Comparison of ENCODE assay signal across 15 cellular contexts in the genomic region with DNA sequence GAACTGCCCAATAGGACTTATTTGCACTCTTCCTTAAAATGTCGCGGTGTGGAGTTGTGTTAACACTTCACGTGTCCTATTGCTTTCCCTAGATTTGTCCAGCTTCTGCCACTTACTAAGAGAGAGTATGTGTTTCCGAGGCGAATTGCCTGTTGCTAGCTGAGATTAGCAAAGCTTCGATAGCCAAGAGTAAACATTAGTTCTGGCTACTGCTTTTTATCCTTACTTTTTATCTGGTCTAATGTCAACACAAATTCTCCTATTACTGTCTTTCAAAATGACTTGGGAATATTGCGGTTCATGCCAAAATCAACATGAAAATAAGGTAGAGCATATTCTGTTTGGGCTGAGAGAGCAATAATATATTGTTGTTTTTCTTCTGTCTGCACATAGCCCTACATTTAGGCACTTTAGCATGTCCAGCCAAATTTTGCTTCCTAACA.
DNase-seq lines count a peak whose midpoint lies in the region; ATAC-seq, FAIRE-seq and TF ChIP-seq lines count a peak whose summit lies in the region.
"Had no signal": no experiment of that assay in that cellular context is flagged by ENCODE, and none has a peak within 500 bp of the region (broad histone marks: within the 10 kb centered on the region; RNA-seq: fewer than 3 reads in every experiment).

No MANE protein-coding gene starts in this region.

- H3K4me1 ChIP-seq in PC-3 (ENCODE audit: insufficient read depth, low read length) (peaks cover 44% of the 10 kb centered on the region), pancreas (no peaks in the 10 kb centered on the region)
- H3K4me1 ChIP-seq: Peyer's patch, transverse colon had no signal

- H3K36me3 ChIP-seq in PC-3 (ENCODE audit: low read depth, low read length) (no peaks in the 10 kb centered on the region), pancreas (no peaks in the 10 kb centered on the region)
- H3K36me3 ChIP-seq: Peyer's patch, transverse colon had no signal

- intact Hi-C loops in PC-3 (cut with micrococcal nuclease): loop anchor here (1.0 to 5.0 kb wide), 9 partner anchors 18 to 386 kb away; no protein-coding TSS in a partner anchor
- intact Hi-C loops in pancreas (cut with DNase I): no loop called here
- intact Hi-C loops in activated CD4-positive, alpha-beta memory T cell treated with anti-CD3 and anti-CD28 coated beads for 36 hours (cut with micrococcal nuclease): no loop called here

- H3K27ac Mint-ChIP-seq in HFFc6: peak overlapping the region; percentile 82
- no peak overlapping the region for H3K27ac Mint-ChIP-seq in activated CD4-positive, alpha-beta memory T cell treated with anti-CD3 and anti-CD28 coated beads for 36 hours
- H3K27ac Mint-ChIP-seq: activated naive CD4-positive, alpha-beta T cell treated with anti-CD3 and anti-CD28 coated beads, Interleukin-2, amount 50 U/mL, for 72 hours; CD4-positive, alpha-beta memory T cell had no signal

- peaks cover 6% of the 10 kb centered on the region; the same call in 1 of the 2 replicates for H3K79me2 ChIP-seq in PC-3 (ENCODE audit: low read length)

- H3K9me3 ChIP-seq in PC-3 (ENCODE audit: low read length): no peaks in the 10 kb centered on the region
- H3K9me3 ChIP-seq in pancreas: no peaks in the 10 kb centered on the region
- H3K9me3 ChIP-seq: transverse colon had no signal

- TF ChIP-seq CTCF in HFFc6 (IDR thresholded peaks at IDR 0.05) (no peak), PC-3 (conservative IDR thresholded peaks at IDR 0.05; ENCODE audit: low read depth, low read length) (no peak), choroid plexus epithelial cell (conservative IDR thresholded peaks at IDR 0.05; ENCODE audit: low read depth, low read length) (no peak), pancreas (IDR thresholded peaks at IDR 0.05) (no peak)

- H3K9me3 Mint-ChIP-seq in HFFc6: no peaks in the 10 kb centered on the region
- H3K9me3 Mint-ChIP-seq in activated CD4-positive, alpha-beta memory T cell treated with anti-CD3 and anti-CD28 coated beads for 36 hours: no peaks in the 10 kb centered on the region

- peak overlapping the region; percentile 75 for H3K4me2 ChIP-seq in PC-3 (ENCODE audit: low read length)

- TSS peak; percentile 86 for BruUV-seq in PC-3 (replicated peaks; lab: Mats Ljungman, UMichigan)

- H3F3A ChIP-seq in PC-3 (ENCODE audit: low read length, unreplicated experiment): peaks cover 5% of the 10 kb centered on the region

- peaks cover 85% of the 10 kb centered on the region for H3K4me1 Mint-ChIP-seq in HFFc6 (ENCODE audit: low read depth)
- no peaks in the 10 kb centered on the region for H3K4me1 Mint-ChIP-seq in activated CD4-positive, alpha-beta memory T cell treated with anti-CD3 and anti-CD28 coated beads for 36 hours (ENCODE audit: low read depth)
- H3K4me1 Mint-ChIP-seq: CD4-positive, alpha-beta memory T cell had no signal

- H2AFZ ChIP-seq in PC-3 (ENCODE audit: low read length): peak overlapping the region; percentile 35

- no peaks in the 10 kb centered on the region for H3K9me2 ChIP-seq in PC-3 (replicated peaks; ENCODE audit: low read length)

- CTCF ChIA-PET in PC-3 (lab: Charles Lee): interaction anchor here (0.6 kb wide), 1 partner anchor 21 kb away, joined by 3 read pairs; no protein-coding TSS in a partner anchor
- CTCF ChIA-PET in activated CD4-positive, alpha-beta memory T cell treated with anti-CD3 and anti-CD28 coated beads for 36 hours (lab: Charles Lee): no interaction called here

- H3K27me3 Mint-ChIP-seq in HFFc6 (ENCODE audit: insufficient read depth): no peaks in the 10 kb centered on the region
- no peaks in the 10 kb centered on the region for H3K27me3 Mint-ChIP-seq in activated CD4-positive, alpha-beta memory T cell treated with anti-CD3 and anti-CD28 coated beads for 36 hours
- H3K27me3 Mint-ChIP-seq: CD4-positive, alpha-beta memory T cell had no signal

- H3K9ac ChIP-seq in PC-3 (ENCODE audit: low read length): peak overlapping the region; percentile 84

- 15 to 36% methylated on average over 7 of the region's 7 CpGs for WGBS in pancreas, 2 donors

- POLR2A ChIA-PET in PC-3 (lab: Charles Lee; ENCODE audit: unreplicated experiment): no interaction called here
- POLR2A ChIA-PET in activated CD4-positive, alpha-beta memory T cell treated with anti-CD3 and anti-CD28 coated beads for 36 hours (lab: Charles Lee): no interaction called here

- H3K36me3 Mint-ChIP-seq in HFFc6 (ENCODE audit: low read depth): peaks cover 27% of the 10 kb centered on the region
- H3K36me3 Mint-ChIP-seq in activated CD4-positive, alpha-beta memory T cell treated with anti-CD3 and anti-CD28 coated beads for 36 hours: no peaks in the 10 kb centered on the region
- H3K36me3 Mint-ChIP-seq: activated naive CD4-positive, alpha-beta T cell treated with anti-CD3 and anti-CD28 coated beads, Interleukin-2, amount 50 U/mL, for 72 hours; CD4-positive, alpha-beta memory T cell had no signal

- no peaks in the 10 kb centered on the region for H4K20me1 ChIP-seq in PC-3 (ENCODE audit: low read length)

- peak overlapping the region; percentile 68 for H3K4me3 Mint-ChIP-seq in HFFc6
- H3K4me3 Mint-ChIP-seq in activated CD4-positive, alpha-beta memory T cell treated with anti-CD3 and anti-CD28 coated beads for 36 hours: no peak overlapping the region
- H3K4me3 Mint-ChIP-seq: CD4-positive, alpha-beta memory T cell had no signal

- DNase-seq in HFFc6 (no peak), PC-3 (peak; percentile 72), choroid plexus epithelial cell (ENCODE audit: low read depth) (peak; percentile 33), pancreas (no peak), NCI-H2171 treated with DMSO at 0.1 percent for 48 hours (lab: John Stamatoyannopoulos, UW) (no peak)
- DNase-seq in stimulated activated naive CD8-positive, alpha-beta T cell treated with anti-CD3 and anti-CD28 coated beads, Interleukin-15, Interleukin-2, amounts not matched to agents 100 U/mL and 50 U/mL, for 24 hours: no peak
- DNase-seq in activated CD4-positive, alpha-beta memory T cell treated with anti-CD3 and anti-CD28 coated beads for 36 hours: no peak
- DNase-seq: CD4-positive, alpha-beta memory T cell; GF-D8; hippocampal formation; NCI-H1092 treated with DMSO at 0.1 percent for 48 hours; Peyer's patch; stimulated activated CD4-positive, alpha-beta T cell treated with anti-CD3 and anti-CD28 coated beads, Interleukin-2, amount 100 ng/mL, for 48 hours; transverse colon had no signal

- no peak for FAIRE-seq in pancreas (lab: Jason Lieb, UNC)

- H3K27me3 ChIP-seq in PC-3 (ENCODE audit: low read length) (no peaks in the 10 kb centered on the region), pancreas (no peaks in the 10 kb centered on the region)
- H3K27me3 ChIP-seq: Peyer's patch, transverse colon had no signal

- H3K27ac ChIP-seq in PC-3 (ENCODE audit: low read length): peak overlapping the region; percentile 99
- no peak overlapping the region for H3K27ac ChIP-seq in pancreas
- H3K27ac ChIP-seq: Peyer's patch, transverse colon had no signal

- ATAC-seq in PC-3 (peak; percentile 34), pancreas (peak in 3 of 4 donors; percentile 33 to 86 (median 78))
- no peak for ATAC-seq in stimulated activated naive CD8-positive, alpha-beta T cell treated with anti-CD3 and anti-CD28 coated beads, Interleukin-15, Interleukin-2, amounts not matched to agents 100 U/mL and 50 U/mL, for 24 hours
- ATAC-seq: activated naive CD4-positive, alpha-beta T cell treated with anti-CD3 and anti-CD28 coated beads, Interleukin-2, amount 50 U/mL, for 72 hours had no signal

- H3K4me3 ChIP-seq in PC-3 (ENCODE audit: low read length) (peak overlapping the region; percentile 47), choroid plexus epithelial cell (ENCODE audit: low read depth, low read length) (peak overlapping the region; percentile 6), pancreas (no peak overlapping the region)
- H3K4me3 ChIP-seq: Peyer's patch, transverse colon had no signal

Comparison
In these comparisons a context has a peak if more than half of its experiments do, and no peak if none do; other contexts are left out.
1. DNase-seq: peak in PC-3 (single experiment) and choroid plexus epithelial cell (single experiment); none in HFFc6 (single experiment), pancreas (0 of 6), stimulated activated naive CD8-positive, alpha-beta T cell treated with anti-CD3 and anti-CD28 coated beads, Interleukin-15, Interleukin-2, amounts not matched to agents 100 U/mL and 50 U/mL, for 24 hours (single experiment), activated CD4-positive, alpha-beta memory T cell treated with anti-CD3 and anti-CD28 coated beads for 36 hours (single experiment) and NCI-H2171 treated with DMSO at 0.1 percent for 48 hours (single experiment).
2. H3K4me3 ChIP-seq: peak in PC-3 (single experiment) and choroid plexus epithelial cell (single experiment); none in pancreas (0 of 4).